8 cellular contexts compared by ENCODE assay signal in the genomic region with DNA sequence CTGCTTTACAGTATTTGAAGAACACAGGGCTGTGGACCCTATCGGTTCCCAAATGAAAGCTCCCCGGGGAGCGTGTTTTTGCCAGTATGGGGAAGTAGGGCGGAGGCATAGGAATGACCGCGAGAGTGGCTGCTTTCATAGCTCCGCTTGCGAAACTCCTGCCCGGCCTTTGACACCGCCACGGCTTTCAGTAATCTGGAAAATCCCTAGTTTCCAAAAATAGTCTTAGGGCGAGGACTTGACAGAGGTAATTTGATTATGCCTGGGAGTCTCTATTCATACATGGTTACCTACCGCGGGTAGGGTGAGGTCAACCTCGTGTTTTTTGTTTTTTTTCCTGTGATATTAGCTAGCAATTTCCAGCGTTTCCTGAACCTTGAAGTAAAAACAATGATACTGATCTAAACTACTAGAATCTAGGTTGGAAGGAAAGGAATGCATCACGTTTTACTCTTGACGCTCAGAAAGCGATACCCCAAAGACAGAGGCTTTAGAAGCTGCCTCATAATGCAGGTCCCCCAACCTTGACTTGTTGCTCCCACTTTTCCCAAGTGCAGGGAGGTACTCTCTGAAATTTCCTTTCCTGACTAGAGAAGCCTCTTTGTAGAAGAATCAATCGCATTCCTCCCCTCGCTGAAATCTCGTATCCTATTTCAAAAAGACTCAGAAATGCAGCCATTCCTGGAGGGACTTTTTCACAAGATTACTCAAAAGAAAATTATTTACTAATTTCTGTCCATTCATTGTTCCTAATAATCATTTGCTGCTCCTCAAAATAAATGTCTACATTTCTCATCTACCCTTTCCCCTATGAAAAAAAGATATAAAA. TPM values are rescaled to one million over a fixed set of nuclear protein-coding genes. Genes with fewer than 3 reads are reported as not detected.
DNase-seq lines count a peak whose midpoint lies in the region; ATAC-seq and TF ChIP-seq lines count a peak whose summit lies in the region.

No MANE protein-coding gene starts in this region.

- peaks cover 40% of the 10 kb centered on the region for H3K4me1 Mint-ChIP-seq in activated CD4-positive, alpha-beta T cell treated with anti-CD3 and anti-CD28 coated beads, Interleukin-2, amount 10 ng/mL, durations not matched to agents 24 days and 14 days

- intact Hi-C loops in activated CD4-positive, alpha-beta T cell treated with anti-CD3 and anti-CD28 coated beads, Interleukin-2, amount 10 ng/mL, durations not matched to agents 24 days and 14 days (cut with micrococcal nuclease) = loop anchor here (1.0 to 5.0 kb wide), 9 partner anchors 14 to 1309 kb away; partner anchors contain the start of genes GMPS, SLC33A1 and SSR3

- DNase-seq in Ammon's horn (ENCODE audit: low spot score) (peak; percentile 64), NCI-H2196 treated with DMSO at 0.1 percent for 48 hours (lab: John Stamatoyannopoulos, UW; ENCODE audit: unreplicated experiment) (peak; percentile 91), epithelial cell of proximal tubule (ENCODE audit: low read depth) (peak; percentile 94), mucosa of gallbladder (ENCODE audit: low spot score) (peak; percentile 82)
- peak; percentile 90 for DNase-seq in activated CD4-positive, alpha-beta T cell treated with anti-CD3 and anti-CD28 coated beads, Interleukin-2, amount 10 ng/mL, durations not matched to agents 24 days and 14 days
- DNase-seq in stimulated activated naive CD4-positive, alpha-beta T cell treated with Interleukin-2 at 50 U/mL for 16 hours (lab: John Stamatoyannopoulos, UW) = peak; percentile 52

- H3K27me3 Mint-ChIP-seq in activated CD4-positive, alpha-beta T cell treated with anti-CD3 and anti-CD28 coated beads, Interleukin-2, amount 10 ng/mL, durations not matched to agents 24 days and 14 days = no peaks in the 10 kb centered on the region

- H3K4me3 Mint-ChIP-seq in activated CD4-positive, alpha-beta T cell treated with anti-CD3 and anti-CD28 coated beads, Interleukin-2, amount 10 ng/mL, durations not matched to agents 24 days and 14 days = peak overlapping the region; percentile 94

- H3K36me3 Mint-ChIP-seq in activated CD4-positive, alpha-beta T cell treated with anti-CD3 and anti-CD28 coated beads, Interleukin-2, amount 10 ng/mL, durations not matched to agents 24 days and 14 days (ENCODE audit: low read depth) = peaks cover 42% of the 10 kb centered on the region

- no peak for TF ChIP-seq CTCF in epithelial cell of proximal tubule (conservative IDR thresholded peaks at IDR 0.05; ENCODE audit: low read depth, low read length)

- ATAC-seq in GM18858 (IDR thresholded peaks at IDR 0.05; ENCODE audit: unreplicated experiment) = peak; percentile 22
- peak; percentile 24 for ATAC-seq in HG03095 (IDR thresholded peaks at IDR 0.05; ENCODE audit: unreplicated experiment)

- peak overlapping the region; percentile 94 for H3K4me3 ChIP-seq in epithelial cell of proximal tubule (ENCODE audit: low read depth, low read length)

- peak overlapping the region; percentile 99 for H3K27ac Mint-ChIP-seq in activated CD4-positive, alpha-beta T cell treated with anti-CD3 and anti-CD28 coated beads, Interleukin-2, amount 10 ng/mL, durations not matched to agents 24 days and 14 days

- H3K9me3 Mint-ChIP-seq in activated CD4-positive, alpha-beta T cell treated with anti-CD3 and anti-CD28 coated beads, Interleukin-2, amount 10 ng/mL, durations not matched to agents 24 days and 14 days = no peaks in the 10 kb centered on the region

RNA-seq across cellular contexts. Expression of gene CCNL1, which starts 0.9 kb away (rescaled TPM):
- total RNA-seq in activated CD4-positive, alpha-beta T cell treated with anti-CD3 and anti-CD28 coated beads, Interleukin-2, amount 10 ng/mL, durations not matched to agents 24 days and 14 days = 171 and 172 TPM in 2 replicates
- total RNA-seq in epithelial cell of proximal tubule (39.3 and 61.2 TPM in 2 replicates), mucosa of gallbladder (96.7 TPM)

Comparison
In these comparisons a context has a peak if more than half of its experiments do, and no peak if none do; other contexts are left out.
1. Peak in every context shown above with its lines: DNase-seq, ATAC-seq and H3K4me3 ChIP-seq.